In the genomic region with DNA sequence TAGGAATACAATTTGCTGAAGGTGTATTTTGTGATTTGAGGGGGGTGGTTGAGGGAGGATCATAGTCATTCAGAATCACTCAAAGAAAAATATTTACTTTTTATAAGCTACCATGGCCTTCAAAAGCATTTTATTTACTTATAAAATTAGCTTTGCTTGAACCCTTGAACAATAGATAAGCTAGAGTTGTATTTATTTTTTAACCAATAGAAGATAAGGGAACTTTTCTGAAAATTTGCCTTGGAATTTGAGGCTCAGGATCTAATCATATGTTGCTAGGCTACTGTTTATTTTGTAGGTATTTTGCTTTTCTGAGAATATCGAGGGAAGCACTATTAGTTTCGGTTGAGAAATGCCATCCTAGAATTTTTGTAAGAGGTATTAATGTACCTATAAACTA, we compare ENCODE assay signal across 21 cellular contexts.
DNase-seq lines count a peak whose midpoint lies in the region; ATAC-seq and TF ChIP-seq lines count a peak whose summit lies in the region.
"Had no signal": no experiment of that assay in that cellular context is flagged by ENCODE, and none has a peak within 500 bp of the region (broad histone marks: within the 10 kb centered on the region; RNA-seq: fewer than 3 reads in every experiment).

No MANE protein-coding gene starts in this region.

- H3K9me3 ChIP-seq in HUES6 (ENCODE audit: control insufficient read depth, insufficient read depth, low read depth, low read length) (no peaks in the 10 kb centered on the region), body of pancreas (no peaks in the 10 kb centered on the region), suprapubic skin (no peaks in the 10 kb centered on the region)
- H3K9me3 ChIP-seq: BLaER1 treated with 17β-estradiol and CSF1 and Interleukin-3, amounts not matched to agents 10 nM and 100 nM had no signal

- no peak overlapping the region for H3K18ac ChIP-seq in mesendoderm (ENCODE audit: low read length)

- no peaks in the 10 kb centered on the region for H3K27me3 ChIP-seq in HUES6 (ENCODE audit: control insufficient read depth, insufficient read depth, low read length)
- no peaks in the 10 kb centered on the region for H3K27me3 ChIP-seq in body of pancreas
- H3K27me3 ChIP-seq in mesendoderm (ENCODE audit: insufficient read depth, low read length, poor library complexity), result no peaks in the 10 kb centered on the region
- H3K27me3 ChIP-seq in suprapubic skin, result no peaks in the 10 kb centered on the region
- H3K27me3 ChIP-seq: BLaER1 treated with 17β-estradiol and CSF1 and Interleukin-3, amounts not matched to agents 10 nM and 100 nM had no signal

- H3K79me2 ChIP-seq in mesendoderm (ENCODE audit: control insufficient read depth, insufficient read depth, low read length), result no peaks in the 10 kb centered on the region

- peak; percentile 89 for ATAC-seq in body of pancreas
- ATAC-seq: CD8-positive, alpha-beta T cell; GM12878; HCT116 had no signal

- peak; percentile 5 for DNase-seq in NCI-H748 (lab: John Stamatoyannopoulos, UW; ENCODE audit: unreplicated experiment)
- no peak for DNase-seq in NCI-H748 treated with DMSO at 0.1 percent for 48 hours (lab: John Stamatoyannopoulos, UW)
- DNase-seq in body of pancreas, result no peak
- peak; percentile 11 for DNase-seq in mesendoderm
- DNase-seq in globus pallidus (ENCODE audit: low spot score), result no peak
- no peak for DNase-seq in occipital lobe (lab: John Stamatoyannopoulos, UW)
- no peak for DNase-seq in suprapubic skin (ENCODE audit: low spot score in 2 of 2)
- DNase-seq: 8988T; CD8-positive, alpha-beta T cell; DMS 273 treated with DMSO at 0.1 percent for 48 hours; DMS53; DND-41; EL; GOT3; H7; HFFc6; IMR-90 had no signal

- no peak overlapping the region for H4K8ac ChIP-seq in mesendoderm (ENCODE audit: low read depth, low read length)

- TF ChIP-seq EP300 in suprapubic skin (IDR thresholded peaks at IDR 0.05), result no peak

- H2BK120ac ChIP-seq in mesendoderm (ENCODE audit: low read depth, low read length), result no peak overlapping the region

- no peak overlapping the region for H2AK5ac ChIP-seq in mesendoderm (ENCODE audit: low read length)

- 0 out of 2 replicates have a peak overlapping the region, but pooled peaks have one; percentile 26 for H3K27ac ChIP-seq in HUES6 (ENCODE audit: low read depth, low read length)
- peak overlapping the region in 1 of 4 donors; percentile 27 for H3K27ac ChIP-seq in body of pancreas
- H3K27ac ChIP-seq in mesendoderm (ENCODE audit: low read depth, low read length), result no peak overlapping the region
- no peak overlapping the region for H3K27ac ChIP-seq in suprapubic skin
- H3K27ac ChIP-seq: BLaER1 treated with 17β-estradiol and CSF1 and Interleukin-3, amounts not matched to agents 10 nM and 100 nM had no signal

- H2BK5ac ChIP-seq in mesendoderm (ENCODE audit: low read length), result no peak overlapping the region

- H3K56ac ChIP-seq in mesendoderm (ENCODE audit: low read length), result no peak overlapping the region

- H3K4me1 ChIP-seq in HUES6 (ENCODE audit: control insufficient read depth, insufficient read depth, low read length) (no peaks in the 10 kb centered on the region), body of pancreas (peaks cover 35% of the 10 kb centered on the region), mesendoderm (ENCODE audit: control insufficient read depth, low read depth, low read length) (no peaks in the 10 kb centered on the region), suprapubic skin (peaks cover 17% of the 10 kb centered on the region)

- TF ChIP-seq POLR2A in body of pancreas (IDR thresholded peaks at IDR 0.05), result no peak
- TF ChIP-seq POLR2A in suprapubic skin (IDR thresholded peaks at IDR 0.05), result no peak

- no peaks in the 10 kb centered on the region for H3K79me1 ChIP-seq in mesendoderm (ENCODE audit: low read length)

- peaks cover 68% of the 10 kb centered on the region for H3K36me3 ChIP-seq in HUES6 (ENCODE audit: control insufficient read depth, insufficient read depth, low read length)
- H3K36me3 ChIP-seq in body of pancreas (replicated peaks in 1 of 2; ENCODE audit: insufficient read depth in 1 of 2, low read depth in 2 of 2), result peaks cover 0 to 3% of the 10 kb centered on the region in 2 donors
- H3K36me3 ChIP-seq in mesendoderm (ENCODE audit: control insufficient read depth, insufficient read depth, low read length), result peaks cover 1% of the 10 kb centered on the region
- peaks cover 23% of the 10 kb centered on the region for H3K36me3 ChIP-seq in suprapubic skin

- 8 to 31% methylated on average over 2 of the region's 2 CpGs for WGBS in body of pancreas, 2 donors
- no CpG with 5 or more reads among the region's 2 CpGs for WGBS in mesendoderm (ENCODE audit: extremely low coverage, insufficient coverage, low lambda C conversion rate)
- 96% methylated on average over 2 of the region's 2 CpGs for WGBS in suprapubic skin

- no peak overlapping the region for H3K4me2 ChIP-seq in mesendoderm (ENCODE audit: low read length)

- H2BK15ac ChIP-seq in mesendoderm (replicated peaks; ENCODE audit: low read depth), result no peak overlapping the region

- TF ChIP-seq CTCF in body of pancreas (IDR thresholded peaks at IDR 0.05) (no peak), suprapubic skin (IDR thresholded peaks at IDR 0.05) (no peak)

- intact Hi-C loops in body of pancreas (cut with DNase I), result no loop called here

- no peak overlapping the region for H3K23ac ChIP-seq in mesendoderm (ENCODE audit: low read length)

- H3K4me3 ChIP-seq in HUES6 (ENCODE audit: low read depth, low read length), result no peak overlapping the region
- no peak overlapping the region for H3K4me3 ChIP-seq in body of pancreas
- H3K4me3 ChIP-seq in mesendoderm (ENCODE audit: low read length), result no peak overlapping the region
- no peak overlapping the region for H3K4me3 ChIP-seq in suprapubic skin
- H3K4me3 ChIP-seq: BLaER1 treated with 17β-estradiol and CSF1 and Interleukin-3, amounts not matched to agents 10 nM and 100 nM; GM12878 had no signal

- H3K4ac ChIP-seq in mesendoderm (ENCODE audit: low read depth, low read length), result no peak overlapping the region

- H3K9ac ChIP-seq in HUES6 (ENCODE audit: low read length) (no peak overlapping the region), mesendoderm (ENCODE audit: low read length) (no peak overlapping the region)
- H3K9ac ChIP-seq: BLaER1 treated with 17β-estradiol and CSF1 and Interleukin-3, amounts not matched to agents 10 nM and 100 nM had no signal

- H4K5ac ChIP-seq in mesendoderm (ENCODE audit: low read length), result no peak overlapping the region

Comparison
In these comparisons a context has a peak if more than half of its experiments do, and no peak if none do; other contexts are left out.
1. DNase-seq: peak in NCI-H748 (single experiment) and mesendoderm (single experiment); none in NCI-H748 treated with DMSO at 0.1 percent for 48 hours (single experiment), body of pancreas (0 of 4), globus pallidus (single experiment), occipital lobe (single experiment) and suprapubic skin (0 of 2).